Comparison of ENCODE assay signal across 1 cellular context in genomic region chr14:73290279-73290678, GRCh38.
TF ChIP-seq lines count a peak whose summit lies in the region.

No MANE protein-coding gene starts in this region.

TF ChIP-seq in GM12878, 131 proteins besides CTCF, POLR2A, EP300 and RAD21 (continued from another document):
- TF ChIP-seq, protein P1, sequence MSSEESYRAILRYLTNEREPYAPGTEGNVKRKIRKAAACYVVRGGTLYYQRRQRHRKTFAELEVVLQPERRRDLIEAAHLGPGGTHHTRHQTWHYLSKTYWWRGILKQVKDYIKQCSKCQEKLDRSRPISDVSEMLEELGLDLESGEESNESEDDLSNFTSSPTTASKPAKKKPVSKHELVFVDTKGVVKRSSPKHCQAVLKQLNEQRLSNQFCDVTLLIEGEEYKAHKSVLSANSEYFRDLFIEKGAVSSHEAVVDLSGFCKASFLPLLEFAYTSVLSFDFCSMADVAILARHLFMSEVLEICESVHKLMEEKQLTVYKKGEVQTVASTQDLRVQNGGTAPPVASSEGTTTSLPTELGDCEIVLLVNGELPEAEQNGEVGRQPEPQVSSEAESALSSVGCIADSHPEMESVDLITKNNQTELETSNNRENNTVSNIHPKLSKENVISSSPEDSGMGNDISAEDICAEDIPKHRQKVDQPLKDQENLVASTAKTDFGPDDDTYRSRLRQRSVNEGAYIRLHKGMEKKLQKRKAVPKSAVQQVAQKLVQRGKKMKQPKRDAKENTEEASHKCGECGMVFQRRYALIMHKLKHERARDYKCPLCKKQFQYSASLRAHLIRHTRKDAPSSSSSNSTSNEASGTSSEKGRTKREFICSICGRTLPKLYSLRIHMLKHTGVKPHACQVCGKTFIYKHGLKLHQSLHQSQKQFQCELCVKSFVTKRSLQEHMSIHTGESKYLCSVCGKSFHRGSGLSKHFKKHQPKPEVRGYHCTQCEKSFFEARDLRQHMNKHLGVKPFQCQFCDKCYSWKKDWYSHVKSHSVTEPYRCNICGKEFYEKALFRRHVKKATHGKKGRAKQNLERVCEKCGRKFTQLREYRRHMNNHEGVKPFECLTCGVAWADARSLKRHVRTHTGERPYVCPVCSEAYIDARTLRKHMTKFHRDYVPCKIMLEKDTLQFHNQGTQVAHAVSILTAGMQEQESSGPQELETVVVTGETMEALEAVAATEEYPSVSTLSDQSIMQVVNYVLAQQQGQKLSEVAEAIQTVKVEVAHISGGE (CRISPR knock-in tag; IDR thresholded peaks at IDR 0.05) = no peak
- TF ChIP-seq RELA (IDR thresholded peaks at IDR 0.05; ENCODE audit: borderline replicate concordance, partially characterized antibody) = no peak
- no peak for TF ChIP-seq MAX (IDR thresholded peaks at IDR 0.05; ENCODE audit: low read depth, low read length)
- TF ChIP-seq ATF7 (IDR thresholded peaks at IDR 0.05; ENCODE audit: low read depth) = no peak; the same call in 1 of the 2 replicates
- no peak for TF ChIP-seq NRF1 (conservative IDR thresholded peaks at IDR 0.05; ENCODE audit: low read depth, low read length)
- TF ChIP-seq E4F1 (IDR thresholded peaks at IDR 0.05; ENCODE audit: borderline replicate concordance, partially characterized antibody) = no peak
- TF ChIP-seq CREM (IDR thresholded peaks at IDR 0.05; ENCODE audit: low read depth) = peak; percentile 80
- no peak for TF ChIP-seq ESRRA (IDR thresholded peaks at IDR 0.05; ENCODE audit: low read length)
- TF ChIP-seq, protein P2, sequence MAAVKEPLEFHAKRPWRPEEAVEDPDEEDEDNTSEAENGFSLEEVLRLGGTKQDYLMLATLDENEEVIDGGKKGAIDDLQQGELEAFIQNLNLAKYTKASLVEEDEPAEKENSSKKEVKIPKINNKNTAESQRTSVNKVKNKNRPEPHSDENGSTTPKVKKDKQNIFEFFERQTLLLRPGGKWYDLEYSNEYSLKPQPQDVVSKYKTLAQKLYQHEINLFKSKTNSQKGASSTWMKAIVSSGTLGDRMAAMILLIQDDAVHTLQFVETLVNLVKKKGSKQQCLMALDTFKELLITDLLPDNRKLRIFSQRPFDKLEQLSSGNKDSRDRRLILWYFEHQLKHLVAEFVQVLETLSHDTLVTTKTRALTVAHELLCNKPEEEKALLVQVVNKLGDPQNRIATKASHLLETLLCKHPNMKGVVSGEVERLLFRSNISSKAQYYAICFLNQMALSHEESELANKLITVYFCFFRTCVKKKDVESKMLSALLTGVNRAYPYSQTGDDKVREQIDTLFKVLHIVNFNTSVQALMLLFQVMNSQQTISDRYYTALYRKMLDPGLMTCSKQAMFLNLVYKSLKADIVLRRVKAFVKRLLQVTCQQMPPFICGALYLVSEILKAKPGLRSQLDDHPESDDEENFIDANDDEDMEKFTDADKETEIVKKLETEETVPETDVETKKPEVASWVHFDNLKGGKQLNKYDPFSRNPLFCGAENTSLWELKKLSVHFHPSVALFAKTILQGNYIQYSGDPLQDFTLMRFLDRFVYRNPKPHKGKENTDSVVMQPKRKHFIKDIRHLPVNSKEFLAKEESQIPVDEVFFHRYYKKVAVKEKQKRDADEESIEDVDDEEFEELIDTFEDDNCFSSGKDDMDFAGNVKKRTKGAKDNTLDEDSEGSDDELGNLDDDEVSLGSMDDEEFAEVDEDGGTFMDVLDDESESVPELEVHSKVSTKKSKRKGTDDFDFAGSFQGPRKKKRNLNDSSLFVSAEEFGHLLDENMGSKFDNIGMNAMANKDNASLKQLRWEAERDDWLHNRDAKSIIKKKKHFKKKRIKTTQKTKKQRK (IDR thresholded peaks at IDR 0.05; ENCODE audit: low read depth, low read length) = no peak
- TF ChIP-seq CBX5 (IDR thresholded peaks at IDR 0.05; ENCODE audit: low read depth) = no peak
- TF ChIP-seq IRF3 (IDR thresholded peaks at IDR 0.05) = no peak
- TF ChIP-seq, protein P3, sequence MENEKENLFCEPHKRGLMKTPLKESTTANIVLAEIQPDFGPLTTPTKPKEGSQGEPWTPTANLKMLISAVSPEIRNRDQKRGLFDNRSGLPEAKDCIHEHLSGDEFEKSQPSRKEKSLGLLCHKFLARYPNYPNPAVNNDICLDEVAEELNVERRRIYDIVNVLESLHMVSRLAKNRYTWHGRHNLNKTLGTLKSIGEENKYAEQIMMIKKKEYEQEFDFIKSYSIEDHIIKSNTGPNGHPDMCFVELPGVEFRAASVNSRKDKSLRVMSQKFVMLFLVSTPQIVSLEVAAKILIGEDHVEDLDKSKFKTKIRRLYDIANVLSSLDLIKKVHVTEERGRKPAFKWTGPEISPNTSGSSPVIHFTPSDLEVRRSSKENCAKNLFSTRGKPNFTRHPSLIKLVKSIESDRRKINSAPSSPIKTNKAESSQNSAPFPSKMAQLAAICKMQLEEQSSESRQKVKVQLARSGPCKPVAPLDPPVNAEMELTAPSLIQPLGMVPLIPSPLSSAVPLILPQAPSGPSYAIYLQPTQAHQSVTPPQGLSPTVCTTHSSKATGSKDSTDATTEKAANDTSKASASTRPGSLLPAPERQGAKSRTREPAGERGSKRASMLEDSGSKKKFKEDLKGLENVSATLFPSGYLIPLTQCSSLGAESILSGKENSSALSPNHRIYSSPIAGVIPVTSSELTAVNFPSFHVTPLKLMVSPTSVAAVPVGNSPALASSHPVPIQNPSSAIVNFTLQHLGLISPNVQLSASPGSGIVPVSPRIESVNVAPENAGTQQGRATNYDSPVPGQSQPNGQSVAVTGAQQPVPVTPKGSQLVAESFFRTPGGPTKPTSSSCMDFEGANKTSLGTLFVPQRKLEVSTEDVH (IDR thresholded peaks at IDR 0.05; ENCODE audit: low read depth, partially characterized antibody) = no peak
- TF ChIP-seq, protein P4, sequence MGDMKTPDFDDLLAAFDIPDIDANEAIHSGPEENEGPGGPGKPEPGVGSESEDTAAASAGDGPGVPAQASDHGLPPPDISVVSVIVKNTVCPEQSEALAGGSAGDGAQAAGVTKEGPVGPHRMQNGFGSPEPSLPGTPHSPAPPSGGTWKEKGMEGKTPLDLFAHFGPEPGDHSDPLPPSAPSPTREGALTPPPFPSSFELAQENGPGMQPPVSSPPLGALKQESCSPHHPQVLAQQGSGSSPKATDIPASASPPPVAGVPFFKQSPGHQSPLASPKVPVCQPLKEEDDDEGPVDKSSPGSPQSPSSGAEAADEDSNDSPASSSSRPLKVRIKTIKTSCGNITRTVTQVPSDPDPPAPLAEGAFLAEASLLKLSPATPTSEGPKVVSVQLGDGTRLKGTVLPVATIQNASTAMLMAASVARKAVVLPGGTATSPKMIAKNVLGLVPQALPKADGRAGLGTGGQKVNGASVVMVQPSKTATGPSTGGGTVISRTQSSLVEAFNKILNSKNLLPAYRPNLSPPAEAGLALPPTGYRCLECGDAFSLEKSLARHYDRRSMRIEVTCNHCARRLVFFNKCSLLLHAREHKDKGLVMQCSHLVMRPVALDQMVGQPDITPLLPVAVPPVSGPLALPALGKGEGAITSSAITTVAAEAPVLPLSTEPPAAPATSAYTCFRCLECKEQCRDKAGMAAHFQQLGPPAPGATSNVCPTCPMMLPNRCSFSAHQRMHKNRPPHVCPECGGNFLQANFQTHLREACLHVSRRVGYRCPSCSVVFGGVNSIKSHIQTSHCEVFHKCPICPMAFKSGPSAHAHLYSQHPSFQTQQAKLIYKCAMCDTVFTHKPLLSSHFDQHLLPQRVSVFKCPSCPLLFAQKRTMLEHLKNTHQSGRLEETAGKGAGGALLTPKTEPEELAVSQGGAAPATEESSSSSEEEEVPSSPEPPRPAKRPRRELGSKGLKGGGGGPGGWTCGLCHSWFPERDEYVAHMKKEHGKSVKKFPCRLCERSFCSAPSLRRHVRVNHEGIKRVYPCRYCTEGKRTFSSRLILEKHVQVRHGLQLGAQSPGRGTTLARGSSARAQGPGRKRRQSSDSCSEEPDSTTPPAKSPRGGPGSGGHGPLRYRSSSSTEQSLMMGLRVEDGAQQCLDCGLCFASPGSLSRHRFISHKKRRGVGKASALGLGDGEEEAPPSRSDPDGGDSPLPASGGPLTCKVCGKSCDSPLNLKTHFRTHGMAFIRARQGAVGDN (IDR thresholded peaks at IDR 0.05) = peak; percentile 72; the same call in 1 of the 2 replicates
- peak; percentile 59 for TF ChIP-seq EED (IDR thresholded peaks at IDR 0.05; ENCODE audit: low read depth)
- TF ChIP-seq ZNF24 (IDR thresholded peaks at IDR 0.05) = no peak; the same call in 1 of the 2 replicates
- TF ChIP-seq ETV6 (conservative IDR thresholded peaks at IDR 0.05 in 1 of 2, IDR thresholded peaks at IDR 0.05 in 1 of 2; ENCODE audit: borderline replicate concordance in 1 of 2, low read depth in 1 of 2) = no peak
- no peak for TF ChIP-seq TAF1 (IDR thresholded peaks at IDR 0.05; ENCODE audit: borderline replicate concordance, low read depth, low read length)
- 0 out of 2 replicates have a peak, but pooled peaks have one; percentile 68 for TF ChIP-seq TBL1XR1 (IDR thresholded peaks at IDR 0.05; ENCODE audit: low read depth, low read length)
- TF ChIP-seq FOXK2 (IDR thresholded peaks at IDR 0.05) = no peak
- TF ChIP-seq, protein P5, sequence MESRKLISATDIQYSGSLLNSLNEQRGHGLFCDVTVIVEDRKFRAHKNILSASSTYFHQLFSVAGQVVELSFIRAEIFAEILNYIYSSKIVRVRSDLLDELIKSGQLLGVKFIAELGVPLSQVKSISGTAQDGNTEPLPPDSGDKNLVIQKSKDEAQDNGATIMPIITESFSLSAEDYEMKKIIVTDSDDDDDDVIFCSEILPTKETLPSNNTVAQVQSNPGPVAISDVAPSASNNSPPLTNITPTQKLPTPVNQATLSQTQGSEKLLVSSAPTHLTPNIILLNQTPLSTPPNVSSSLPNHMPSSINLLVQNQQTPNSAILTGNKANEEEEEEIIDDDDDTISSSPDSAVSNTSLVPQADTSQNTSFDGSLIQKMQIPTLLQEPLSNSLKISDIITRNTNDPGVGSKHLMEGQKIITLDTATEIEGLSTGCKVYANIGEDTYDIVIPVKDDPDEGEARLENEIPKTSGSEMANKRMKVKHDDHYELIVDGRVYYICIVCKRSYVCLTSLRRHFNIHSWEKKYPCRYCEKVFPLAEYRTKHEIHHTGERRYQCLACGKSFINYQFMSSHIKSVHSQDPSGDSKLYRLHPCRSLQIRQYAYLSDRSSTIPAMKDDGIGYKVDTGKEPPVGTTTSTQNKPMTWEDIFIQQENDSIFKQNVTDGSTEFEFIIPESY (IDR thresholded peaks at IDR 0.05) = no peak
